ENCODE assay signal across 8 cellular contexts in the genomic region with DNA sequence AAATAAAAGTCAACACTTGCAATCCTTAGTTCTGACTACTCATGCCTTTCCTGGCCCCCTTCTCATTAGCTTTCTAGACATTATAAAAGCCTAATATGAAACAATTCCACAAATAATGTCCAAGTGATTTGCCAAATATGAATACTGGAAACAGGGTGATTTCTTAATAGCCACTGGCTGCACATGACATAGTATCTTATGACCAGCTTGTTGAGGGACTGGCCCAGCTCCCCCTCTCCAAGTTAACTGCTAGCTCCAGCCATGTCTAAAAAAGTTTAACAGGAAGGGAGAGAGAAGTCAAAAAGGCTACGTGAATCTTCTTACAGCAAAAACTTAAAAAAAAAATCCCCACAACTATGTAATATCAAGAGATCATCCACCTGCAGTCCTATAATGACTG. TPM values are rescaled to one million over a fixed set of nuclear protein-coding genes. Genes with fewer than 3 reads are reported as not detected.
DNase-seq lines count a peak whose midpoint lies in the region; ATAC-seq, FAIRE-seq and TF ChIP-seq lines count a peak whose summit lies in the region.

No MANE protein-coding gene starts in this region.

- no peak overlapping the region for H4K8ac ChIP-seq in mesendoderm (ENCODE audit: low read depth, low read length)

- ATAC-seq in CD8-positive, alpha-beta T cell, result no peak
- ATAC-seq in aorta (ENCODE audit: low FRiP score), result no peak
- ATAC-seq in HG03460 (IDR thresholded peaks at IDR 0.05; ENCODE audit: unreplicated experiment), result no peak
- no peak for ATAC-seq in HG02571 (IDR thresholded peaks at IDR 0.05; ENCODE audit: unreplicated experiment)

- H3K79me1 ChIP-seq in mesendoderm (ENCODE audit: low read length), result peaks cover 10% of the 10 kb centered on the region

- no peaks in the 10 kb centered on the region for H3K36me3 ChIP-seq in CD8-positive, alpha-beta T cell (ENCODE audit: insufficient read depth, low read length)
- H3K36me3 ChIP-seq in KMS-11 (ENCODE audit: insufficient read depth) (no peaks in the 10 kb centered on the region), bronchial epithelial cell (ENCODE audit: control insufficient read depth, insufficient read depth, low read length) (no peaks in the 10 kb centered on the region), mesendoderm (ENCODE audit: control insufficient read depth, insufficient read depth, low read length) (no peaks in the 10 kb centered on the region), aorta (ENCODE audit: control insufficient read depth in 1 of 2, insufficient read depth in 2 of 2, low read length in 1 of 2) (no peaks in the 10 kb centered on the region)

- no peak for FAIRE-seq in bronchial epithelial cell (lab: Jason Lieb, UNC)

- CTCF ChIA-PET in CD8-positive, alpha-beta T cell (lab: Charles Lee), result no interaction called here

- no peak for DNase-seq in CD8-positive, alpha-beta T cell
- DNase-seq in bronchial epithelial cell (ENCODE audit: low read depth) (peak; percentile 30), mesendoderm (no peak), aorta (peak in 1 of 2 donors; percentile 56), occipital lobe (lab: John Stamatoyannopoulos, UW) (no peak)

- H2AFZ ChIP-seq in KMS-11 (ENCODE audit: low read depth), result no peak overlapping the region

- H3K9me3 ChIP-seq in CD8-positive, alpha-beta T cell (ENCODE audit: low read length), result no peaks in the 10 kb centered on the region
- H3K9me3 ChIP-seq in aorta (ENCODE audit: control insufficient read depth, low read length), result no peaks in the 10 kb centered on the region

- H2BK120ac ChIP-seq in mesendoderm (ENCODE audit: low read depth, low read length), result no peak overlapping the region

- peak overlapping the region; percentile 72 for H3K4me3 ChIP-seq in CD8-positive, alpha-beta T cell (ENCODE audit: low read depth, low read length)
- H3K4me3 ChIP-seq in KMS-11 (IDR thresholded peaks at IDR 0.05; ENCODE audit: insufficient read depth, low read depth, low read length) (peak overlapping the region; percentile 56), bronchial epithelial cell (ENCODE audit: low read depth, low read length) (peak overlapping the region; percentile 75), mesendoderm (ENCODE audit: low read length) (no peak overlapping the region), aorta (ENCODE audit: low read length in 2 of 2) (peak overlapping the region; percentile 67 to 73)

- no peak overlapping the region for H2AK5ac ChIP-seq in mesendoderm (ENCODE audit: low read length)

- POLR2A ChIA-PET in CD8-positive, alpha-beta T cell (lab: Charles Lee), result interaction anchor here (1.2 kb wide), 1 partner anchor 18 kb away, joined by 3 read pairs; no protein-coding TSS in a partner anchor

- H3K79me2 ChIP-seq in KMS-11 (ENCODE audit: insufficient read depth, low read depth) (peaks cover 69% of the 10 kb centered on the region), mesendoderm (ENCODE audit: control insufficient read depth, insufficient read depth, low read length) (peaks cover 29% of the 10 kb centered on the region)

- H3K27ac Mint-ChIP-seq in CD8-positive, alpha-beta T cell, result no peak overlapping the region

- H3K18ac ChIP-seq in mesendoderm (ENCODE audit: low read length), result no peak overlapping the region

- peaks cover 29% of the 10 kb centered on the region for H3K4me1 ChIP-seq in CD8-positive, alpha-beta T cell (ENCODE audit: insufficient read depth, low read length)
- peaks cover 36% of the 10 kb centered on the region for H3K4me1 ChIP-seq in KMS-11 (ENCODE audit: low read depth, poor library complexity, severe bottlenecking)
- H3K4me1 ChIP-seq in mesendoderm (ENCODE audit: control insufficient read depth, low read depth, low read length), result no peaks in the 10 kb centered on the region
- peaks cover 0 to 5% of the 10 kb centered on the region in 2 donors for H3K4me1 ChIP-seq in aorta (ENCODE audit: control insufficient read depth in 1 of 2, insufficient read depth in 2 of 2, low read length in 2 of 2)

- no peaks in the 10 kb centered on the region for H3K27me3 Mint-ChIP-seq in CD8-positive, alpha-beta T cell (ENCODE audit: low read depth)

- no peak overlapping the region for H3K23ac ChIP-seq in mesendoderm (ENCODE audit: low read length)

- no peak overlapping the region for H3K27ac ChIP-seq in CD8-positive, alpha-beta T cell (ENCODE audit: low read depth, low read length)
- H3K27ac ChIP-seq in KMS-11, result no peak overlapping the region
- no peak overlapping the region for H3K27ac ChIP-seq in mesendoderm (ENCODE audit: low read depth, low read length)
- H3K27ac ChIP-seq in aorta (ENCODE audit: low read depth in 1 of 2, low read length in 2 of 2), result no peak overlapping the region

- no peak overlapping the region for H4K5ac ChIP-seq in mesendoderm (ENCODE audit: low read length)

- WGBS in mesendoderm (ENCODE audit: extremely low coverage, insufficient coverage, low lambda C conversion rate), result no CpG with 5 or more reads among the region's 1 CpG
- 0 to 2% methylated on average over 1 of the region's 1 CpG for WGBS in aorta, 2 donors

- H3K27me3 ChIP-seq in CD8-positive, alpha-beta T cell (ENCODE audit: insufficient read depth, low read length), result no peaks in the 10 kb centered on the region
- no peaks in the 10 kb centered on the region for H3K27me3 ChIP-seq in KMS-11 (ENCODE audit: insufficient read depth, low read depth)
- H3K27me3 ChIP-seq in bronchial epithelial cell (ENCODE audit: control insufficient read depth, insufficient read depth, low read length), result no peaks in the 10 kb centered on the region
- H3K27me3 ChIP-seq in mesendoderm (ENCODE audit: insufficient read depth, low read length, poor library complexity), result no peaks in the 10 kb centered on the region
- no peaks in the 10 kb centered on the region for H3K27me3 ChIP-seq in aorta (ENCODE audit: control insufficient read depth in 1 of 2, insufficient read depth in 2 of 2, low read length in 1 of 2)

- H3K9ac ChIP-seq in KMS-11 (peak overlapping the region; percentile 57; the same call in 1 of the 2 replicates), mesendoderm (ENCODE audit: low read length) (peak overlapping the region; percentile 94)

- H3K4me3 Mint-ChIP-seq in CD8-positive, alpha-beta T cell, result peak overlapping the region; percentile 96

- peaks cover 68% of the 10 kb centered on the region for H3K4me1 Mint-ChIP-seq in CD8-positive, alpha-beta T cell (ENCODE audit: low read depth)

- no peak overlapping the region for H3K4ac ChIP-seq in mesendoderm (ENCODE audit: low read depth, low read length)

- intact Hi-C loops in CD8-positive, alpha-beta T cell (cut with DNase I, micrococcal nuclease), result loop anchor here (2.0 to 10.0 kb wide), 13 partner anchors 173 to 1985 kb away; partner anchors contain the start of genes GCNT4 (in 2 of the 2), GFM2 (in 2 of the 2), NSA2 (in 2 of the 2) and AGGF1 (in 1 of the 2)
- intact Hi-C loops in aorta (cut with DNase I), result loop anchor here (5.0 to 10.0 kb wide), 4 partner anchors 47 to 205 kb away; partner anchors contain the start of genes HMGCR (in 1 of the 2) and POC5 (in 1 of the 2)

- H3K56ac ChIP-seq in mesendoderm (ENCODE audit: low read length), result no peak overlapping the region

- H3K9me3 Mint-ChIP-seq in CD8-positive, alpha-beta T cell, result no peaks in the 10 kb centered on the region

- TF ChIP-seq CTCF in CD8-positive, alpha-beta T cell (IDR thresholded peaks at IDR 0.05), result no peak
- TF ChIP-seq CTCF in KMS-11 (conservative IDR thresholded peaks at IDR 0.05; ENCODE audit: low read depth, low read length) (no peak), bronchial epithelial cell (IDR thresholded peaks at IDR 0.05; ENCODE audit: insufficient read depth, low read length, severe bottlenecking) (no peak)

- H2BK15ac ChIP-seq in mesendoderm (replicated peaks; ENCODE audit: low read depth), result no peak overlapping the region

- H2BK5ac ChIP-seq in mesendoderm (ENCODE audit: low read length), result no peak overlapping the region

- H3K36me3 Mint-ChIP-seq in CD8-positive, alpha-beta T cell, result peaks cover 16% of the 10 kb centered on the region

- H3K4me2 ChIP-seq in KMS-11 (peak overlapping the region; percentile 91), mesendoderm (ENCODE audit: low read length) (peak overlapping the region; percentile 4)

- 0 out of 2 replicates have a peak, but pooled peaks cover 13% of the 10 kb centered on the region for H4K20me1 ChIP-seq in KMS-11 (ENCODE audit: insufficient read depth)

RNA-seq across cellular contexts. Expression of gene CERT1, which starts 1.5 kb away (rescaled TPM):
- total RNA-seq in CD8-positive, alpha-beta T cell, result 10 to 100 TPM; 29.2 to 36.4 TPM
- total RNA-seq in bronchial epithelial cell (20.5 and 25.3 TPM in 2 replicates), aorta (10 to 100 TPM; 33.2 to 41.7 TPM), occipital lobe (49.6 TPM)
- polyA plus RNA-seq in mesendoderm (2013, experiment 1 of 2), result 32.2 TPM
- polyA plus RNA-seq in mesendoderm (2013, experiment 2 of 2), result 31.0 TPM
- polyA plus RNA-seq in aorta, result 10 to 100 TPM; 14.5 to 16.0 TPM

RNA-seq across cellular contexts. Expression of gene POLK, which starts 1.7 kb away (rescaled TPM):
- total RNA-seq in CD8-positive, alpha-beta T cell, result 10 to 100 TPM in 1 of 2 experiments, 1 to 10 TPM in 1; 6.9 to 10.0 TPM
- total RNA-seq in bronchial epithelial cell, result 22.4 and 23.8 TPM in 2 replicates
- 3.7 TPM for polyA plus RNA-seq in mesendoderm (2013, experiment 1 of 2)
- 3.5 TPM for polyA plus RNA-seq in mesendoderm (2013, experiment 2 of 2)
- total RNA-seq in aorta, result 10 to 100 TPM; 45.1 to 58.4 TPM
- 1 to 10 TPM; 8.1 to 9.3 TPM for polyA plus RNA-seq in aorta
- 56.5 TPM for total RNA-seq in occipital lobe
